Comparison of ENCODE assay signal across 1 cellular context in the genomic region with DNA sequence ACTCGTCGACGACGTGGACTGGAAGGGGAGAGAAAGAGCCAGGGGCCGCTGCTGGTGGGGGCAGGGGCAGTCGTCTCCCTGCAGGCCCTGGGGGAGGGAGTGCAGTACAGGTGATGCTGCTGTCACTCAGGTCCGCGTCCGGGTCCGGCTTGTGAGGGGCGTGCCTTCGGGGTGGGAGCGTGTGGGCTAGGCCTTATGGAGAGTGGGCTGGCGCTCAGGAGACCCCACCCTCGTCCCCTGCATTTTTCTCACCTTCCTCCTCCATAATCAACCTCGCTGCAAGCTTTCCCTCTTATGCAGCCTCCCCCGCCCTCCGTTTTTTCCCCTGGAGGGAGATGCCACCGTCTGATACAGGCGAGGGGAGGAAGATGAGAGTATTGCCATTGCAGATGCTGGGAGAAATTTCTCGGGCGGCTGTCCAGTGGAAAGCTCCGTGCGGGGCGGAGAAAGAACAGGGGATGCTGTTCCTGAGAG.
TF ChIP-seq lines count a peak whose summit lies in the region.

No MANE protein-coding gene starts in this region.

TF ChIP-seq in HepG2, 621 proteins besides CTCF, POLR2A, EP300 and RAD21 (continued from another document and continues in another):
- TF ChIP-seq PRPF4 (IDR thresholded peaks at IDR 0.05; ENCODE audit: low read depth, low read length, poor library complexity, severe bottlenecking) = no peak
- no peak for TF ChIP-seq NCOA1 (CRISPR knock-in tag; IDR thresholded peaks at IDR 0.05)
- TF ChIP-seq IKZF4 (CRISPR knock-in tag; IDR thresholded peaks at IDR 0.05; ENCODE audit: borderline replicate concordance, low read depth, not compliant biosample characterization) = peak; percentile 91
- no peak for TF ChIP-seq NFYB (CRISPR knock-in tag; IDR thresholded peaks at IDR 0.05)
- TF ChIP-seq MED1 (CRISPR knock-in tag; IDR thresholded peaks at IDR 0.05) = no peak
- TF ChIP-seq ZFP41 (CRISPR knock-in tag; IDR thresholded peaks at IDR 0.05; ENCODE audit: borderline replicate concordance) = 0 out of 2 replicates have a peak, but pooled peaks have one; percentile 6
- TF ChIP-seq ZNF589 (CRISPR knock-in tag; conservative IDR thresholded peaks at IDR 0.05) = no peak; the same call in 1 of the 2 replicates
- TF ChIP-seq TEAD2 (CRISPR knock-in tag; IDR thresholded peaks at IDR 0.05) = no peak
- TF ChIP-seq, protein P1, sequence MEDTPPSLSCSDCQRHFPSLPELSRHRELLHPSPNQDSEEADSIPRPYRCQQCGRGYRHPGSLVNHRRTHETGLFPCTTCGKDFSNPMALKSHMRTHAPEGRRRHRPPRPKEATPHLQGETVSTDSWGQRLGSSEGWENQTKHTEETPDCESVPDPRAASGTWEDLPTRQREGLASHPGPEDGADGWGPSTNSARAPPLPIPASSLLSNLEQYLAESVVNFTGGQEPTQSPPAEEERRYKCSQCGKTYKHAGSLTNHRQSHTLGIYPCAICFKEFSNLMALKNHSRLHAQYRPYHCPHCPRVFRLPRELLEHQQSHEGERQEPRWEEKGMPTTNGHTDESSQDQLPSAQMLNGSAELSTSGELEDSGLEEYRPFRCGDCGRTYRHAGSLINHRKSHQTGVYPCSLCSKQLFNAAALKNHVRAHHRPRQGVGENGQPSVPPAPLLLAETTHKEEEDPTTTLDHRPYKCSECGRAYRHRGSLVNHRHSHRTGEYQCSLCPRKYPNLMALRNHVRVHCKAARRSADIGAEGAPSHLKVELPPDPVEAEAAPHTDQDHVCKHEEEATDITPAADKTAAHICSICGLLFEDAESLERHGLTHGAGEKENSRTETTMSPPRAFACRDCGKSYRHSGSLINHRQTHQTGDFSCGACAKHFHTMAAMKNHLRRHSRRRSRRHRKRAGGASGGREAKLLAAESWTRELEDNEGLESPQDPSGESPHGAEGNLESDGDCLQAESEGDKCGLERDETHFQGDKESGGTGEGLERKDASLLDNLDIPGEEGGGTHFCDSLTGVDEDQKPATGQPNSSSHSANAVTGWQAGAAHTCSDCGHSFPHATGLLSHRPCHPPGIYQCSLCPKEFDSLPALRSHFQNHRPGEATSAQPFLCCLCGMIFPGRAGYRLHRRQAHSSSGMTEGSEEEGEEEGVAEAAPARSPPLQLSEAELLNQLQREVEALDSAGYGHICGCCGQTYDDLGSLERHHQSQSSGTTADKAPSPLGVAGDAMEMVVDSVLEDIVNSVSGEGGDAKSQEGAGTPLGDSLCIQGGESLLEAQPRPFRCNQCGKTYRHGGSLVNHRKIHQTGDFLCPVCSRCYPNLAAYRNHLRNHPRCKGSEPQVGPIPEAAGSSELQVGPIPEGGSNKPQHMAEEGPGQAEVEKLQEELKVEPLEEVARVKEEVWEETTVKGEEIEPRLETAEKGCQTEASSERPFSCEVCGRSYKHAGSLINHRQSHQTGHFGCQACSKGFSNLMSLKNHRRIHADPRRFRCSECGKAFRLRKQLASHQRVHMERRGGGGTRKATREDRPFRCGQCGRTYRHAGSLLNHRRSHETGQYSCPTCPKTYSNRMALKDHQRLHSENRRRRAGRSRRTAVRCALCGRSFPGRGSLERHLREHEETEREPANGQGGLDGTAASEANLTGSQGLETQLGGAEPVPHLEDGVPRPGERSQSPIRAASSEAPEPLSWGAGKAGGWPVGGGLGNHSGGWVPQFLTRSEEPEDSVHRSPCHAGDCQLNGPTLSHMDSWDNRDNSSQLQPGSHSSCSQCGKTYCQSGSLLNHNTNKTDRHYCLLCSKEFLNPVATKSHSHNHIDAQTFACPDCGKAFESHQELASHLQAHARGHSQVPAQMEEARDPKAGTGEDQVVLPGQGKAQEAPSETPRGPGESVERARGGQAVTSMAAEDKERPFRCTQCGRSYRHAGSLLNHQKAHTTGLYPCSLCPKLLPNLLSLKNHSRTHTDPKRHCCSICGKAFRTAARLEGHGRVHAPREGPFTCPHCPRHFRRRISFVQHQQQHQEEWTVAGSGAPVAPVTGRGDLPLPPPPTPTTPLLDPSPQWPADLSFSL (CRISPR knock-in tag; IDR thresholded peaks at IDR 0.05) = no peak
- TF ChIP-seq AGO1 (IDR thresholded peaks at IDR 0.05; ENCODE audit: low read depth, low read length, poor library complexity, severe bottlenecking) = no peak
- TF ChIP-seq, protein P2, sequence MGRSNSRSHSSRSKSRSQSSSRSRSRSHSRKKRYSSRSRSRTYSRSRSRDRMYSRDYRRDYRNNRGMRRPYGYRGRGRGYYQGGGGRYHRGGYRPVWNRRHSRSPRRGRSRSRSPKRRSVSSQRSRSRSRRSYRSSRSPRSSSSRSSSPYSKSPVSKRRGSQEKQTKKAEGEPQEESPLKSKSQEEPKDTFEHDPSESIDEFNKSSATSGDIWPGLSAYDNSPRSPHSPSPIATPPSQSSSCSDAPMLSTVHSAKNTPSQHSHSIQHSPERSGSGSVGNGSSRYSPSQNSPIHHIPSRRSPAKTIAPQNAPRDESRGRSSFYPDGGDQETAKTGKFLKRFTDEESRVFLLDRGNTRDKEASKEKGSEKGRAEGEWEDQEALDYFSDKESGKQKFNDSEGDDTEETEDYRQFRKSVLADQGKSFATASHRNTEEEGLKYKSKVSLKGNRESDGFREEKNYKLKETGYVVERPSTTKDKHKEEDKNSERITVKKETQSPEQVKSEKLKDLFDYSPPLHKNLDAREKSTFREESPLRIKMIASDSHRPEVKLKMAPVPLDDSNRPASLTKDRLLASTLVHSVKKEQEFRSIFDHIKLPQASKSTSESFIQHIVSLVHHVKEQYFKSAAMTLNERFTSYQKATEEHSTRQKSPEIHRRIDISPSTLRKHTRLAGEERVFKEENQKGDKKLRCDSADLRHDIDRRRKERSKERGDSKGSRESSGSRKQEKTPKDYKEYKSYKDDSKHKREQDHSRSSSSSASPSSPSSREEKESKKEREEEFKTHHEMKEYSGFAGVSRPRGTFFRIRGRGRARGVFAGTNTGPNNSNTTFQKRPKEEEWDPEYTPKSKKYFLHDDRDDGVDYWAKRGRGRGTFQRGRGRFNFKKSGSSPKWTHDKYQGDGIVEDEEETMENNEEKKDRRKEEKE (IDR thresholded peaks at IDR 0.05) = no peak
- 0 out of 2 replicates have a peak, but pooled peaks have one; percentile 61 for TF ChIP-seq ZC3H4 (CRISPR knock-in tag; IDR thresholded peaks at IDR 0.05; ENCODE audit: borderline replicate concordance)
- TF ChIP-seq KLF15 (CRISPR knock-in tag; IDR thresholded peaks at IDR 0.05; ENCODE audit: borderline replicate concordance) = no peak
- no peak for TF ChIP-seq ZNF180 (CRISPR knock-in tag; IDR thresholded peaks at IDR 0.05; ENCODE audit: borderline replicate concordance, low read depth)
- TF ChIP-seq SOX13 (IDR thresholded peaks at IDR 0.05) = no peak
- peak; percentile 3 to 59; a peak in 1 of 4 replicates for TF ChIP-seq SOX13 (CRISPR knock-in tag; conservative IDR thresholded peaks at IDR 0.05 in 1 of 2, IDR thresholded peaks at IDR 0.05 in 1 of 2)
- no peak for TF ChIP-seq FOXA3 (CRISPR knock-in tag; IDR thresholded peaks at IDR 0.05)
- no peak; the same call in 1 of the 2 replicates for TF ChIP-seq ZNF160 (CRISPR knock-in tag; IDR thresholded peaks at IDR 0.05)
- TF ChIP-seq ZSCAN9 (CRISPR knock-in tag; IDR thresholded peaks at IDR 0.05; ENCODE audit: borderline replicate concordance) = no peak
- TF ChIP-seq, protein P3, sequence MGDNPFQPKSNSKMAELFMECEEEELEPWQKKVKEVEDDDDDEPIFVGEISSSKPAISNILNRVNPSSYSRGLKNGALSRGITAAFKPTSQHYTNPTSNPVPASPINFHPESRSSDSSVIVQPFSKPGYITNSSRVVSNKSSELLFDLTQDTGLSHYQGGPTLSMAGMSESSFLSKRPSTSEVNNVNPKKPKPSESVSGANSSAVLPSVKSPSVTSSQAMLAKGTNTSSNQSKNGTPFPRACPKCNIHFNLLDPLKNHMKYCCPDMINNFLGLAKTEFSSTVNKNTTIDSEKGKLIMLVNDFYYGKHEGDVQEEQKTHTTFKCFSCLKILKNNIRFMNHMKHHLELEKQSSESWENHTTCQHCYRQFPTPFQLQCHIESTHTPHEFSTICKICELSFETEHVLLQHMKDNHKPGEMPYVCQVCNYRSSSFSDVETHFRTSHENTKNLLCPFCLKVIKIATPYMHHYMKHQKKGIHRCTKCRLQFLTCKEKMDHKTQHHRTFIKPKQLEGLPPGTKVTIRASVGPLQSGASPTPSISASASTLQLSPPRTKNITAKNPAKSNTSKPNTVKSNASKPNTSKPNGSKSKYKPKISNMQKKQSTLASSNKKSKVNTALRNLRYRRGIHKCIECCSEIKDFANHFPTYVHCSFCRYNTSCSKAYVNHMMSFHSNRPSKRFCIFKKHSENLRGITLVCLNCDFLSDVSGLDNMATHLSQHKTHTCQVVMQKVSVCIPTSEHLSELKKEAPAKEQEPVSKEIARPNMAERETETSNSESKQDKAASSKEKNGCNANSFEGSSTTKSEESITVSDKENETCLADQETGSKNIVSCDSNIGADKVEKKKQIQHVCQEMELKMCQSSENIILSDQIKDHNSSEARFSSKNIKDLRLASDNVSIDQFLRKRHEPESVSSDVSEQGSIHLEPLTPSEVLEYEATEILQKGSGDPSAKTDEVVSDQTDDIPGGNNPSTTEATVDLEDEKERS (CRISPR knock-in tag; IDR thresholded peaks at IDR 0.05) = no peak; the same call in 1 of the 2 replicates
- peak; percentile 69; the same call in 1 of the 3 replicates for TF ChIP-seq MXI1 (IDR thresholded peaks at IDR 0.05; ENCODE audit: borderline replicate concordance, low read depth, low read length)
- TF ChIP-seq, protein P4, sequence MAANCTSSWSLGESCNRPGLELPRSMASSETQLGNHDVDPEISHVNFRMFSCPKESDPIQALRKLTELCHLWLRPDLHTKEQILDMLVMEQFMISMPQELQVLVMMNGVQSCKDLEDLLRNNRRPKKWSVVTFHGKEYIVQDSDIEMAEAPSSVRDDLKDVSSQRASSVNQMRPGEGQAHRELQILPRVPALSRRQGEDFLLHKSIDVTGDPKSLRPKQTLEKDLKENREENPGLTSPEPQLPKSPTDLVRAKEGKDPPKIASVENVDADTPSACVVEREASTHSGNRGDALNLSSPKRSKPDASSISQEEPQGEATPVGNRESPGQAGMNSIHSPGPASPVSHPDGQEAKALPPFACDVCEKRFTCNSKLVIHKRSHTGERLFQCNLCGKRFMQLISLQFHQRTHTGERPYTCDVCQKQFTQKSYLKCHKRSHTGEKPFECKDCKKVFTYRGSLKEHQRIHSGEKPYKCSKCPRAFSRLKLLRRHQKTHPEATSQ (CRISPR knock-in tag; IDR thresholded peaks at IDR 0.05; ENCODE audit: borderline replicate concordance) = no peak
- TF ChIP-seq ZNF556 (CRISPR knock-in tag; IDR thresholded peaks at IDR 0.05; ENCODE audit: borderline replicate concordance) = no peak
- TF ChIP-seq ZNF335 (CRISPR knock-in tag; IDR thresholded peaks at IDR 0.05) = no peak
- TF ChIP-seq, protein P5, sequence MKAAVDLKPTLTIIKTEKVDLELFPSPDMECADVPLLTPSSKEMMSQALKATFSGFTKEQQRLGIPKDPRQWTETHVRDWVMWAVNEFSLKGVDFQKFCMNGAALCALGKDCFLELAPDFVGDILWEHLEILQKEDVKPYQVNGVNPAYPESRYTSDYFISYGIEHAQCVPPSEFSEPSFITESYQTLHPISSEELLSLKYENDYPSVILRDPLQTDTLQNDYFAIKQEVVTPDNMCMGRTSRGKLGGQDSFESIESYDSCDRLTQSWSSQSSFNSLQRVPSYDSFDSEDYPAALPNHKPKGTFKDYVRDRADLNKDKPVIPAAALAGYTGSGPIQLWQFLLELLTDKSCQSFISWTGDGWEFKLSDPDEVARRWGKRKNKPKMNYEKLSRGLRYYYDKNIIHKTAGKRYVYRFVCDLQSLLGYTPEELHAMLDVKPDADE (CRISPR knock-in tag; IDR thresholded peaks at IDR 0.05) = no peak
- peak; percentile 30; the same call in 1 of the 2 replicates for TF ChIP-seq MEIS1 (CRISPR knock-in tag; IDR thresholded peaks at IDR 0.05; ENCODE audit: borderline replicate concordance)
- TF ChIP-seq TAF15 (IDR thresholded peaks at IDR 0.05; ENCODE audit: low read depth, low read length, poor library complexity, severe bottlenecking) = no peak
- no peak for TF ChIP-seq U2AF1 (optimal IDR thresholded peaks at IDR 0.05; ENCODE audit: low read depth, low read length)
- no peak for TF ChIP-seq TBX3 (IDR thresholded peaks at IDR 0.05; ENCODE audit: borderline replicate concordance)
- TF ChIP-seq ZNF451 (CRISPR knock-in tag; IDR thresholded peaks at IDR 0.05) = no peak
- TF ChIP-seq PCBP1 (IDR thresholded peaks at IDR 0.05; ENCODE audit: borderline replicate concordance, low read depth, low read length) = 0 out of 2 replicates have a peak, but pooled peaks have one; percentile 53
- TF ChIP-seq, protein P6, sequence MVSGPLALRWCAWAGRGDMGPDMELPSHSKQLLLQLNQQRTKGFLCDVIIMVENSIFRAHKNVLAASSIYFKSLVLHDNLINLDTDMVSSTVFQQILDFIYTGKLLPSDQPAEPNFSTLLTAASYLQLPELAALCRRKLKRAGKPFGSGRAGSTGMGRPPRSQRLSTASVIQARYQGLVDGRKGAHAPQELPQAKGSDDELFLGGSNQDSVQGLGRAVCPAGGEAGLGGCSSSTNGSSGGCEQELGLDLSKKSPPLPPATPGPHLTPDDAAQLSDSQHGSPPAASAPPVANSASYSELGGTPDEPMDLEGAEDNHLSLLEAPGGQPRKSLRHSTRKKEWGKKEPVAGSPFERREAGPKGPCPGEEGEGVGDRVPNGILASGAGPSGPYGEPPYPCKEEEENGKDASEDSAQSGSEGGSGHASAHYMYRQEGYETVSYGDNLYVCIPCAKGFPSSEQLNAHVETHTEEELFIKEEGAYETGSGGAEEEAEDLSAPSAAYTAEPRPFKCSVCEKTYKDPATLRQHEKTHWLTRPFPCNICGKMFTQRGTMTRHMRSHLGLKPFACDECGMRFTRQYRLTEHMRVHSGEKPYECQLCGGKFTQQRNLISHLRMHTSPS (CRISPR knock-in tag; IDR thresholded peaks at IDR 0.05; ENCODE audit: low read depth) = no peak
- no peak for TF ChIP-seq RORA (CRISPR knock-in tag; IDR thresholded peaks at IDR 0.05)
- peak; percentile 89 for TF ChIP-seq ZNF274 (CRISPR knock-in tag; IDR thresholded peaks at IDR 0.05)
- no peak for TF ChIP-seq ZNF432 (CRISPR knock-in tag; IDR thresholded peaks at IDR 0.05; ENCODE audit: borderline replicate concordance)
- TF ChIP-seq, protein P7, sequence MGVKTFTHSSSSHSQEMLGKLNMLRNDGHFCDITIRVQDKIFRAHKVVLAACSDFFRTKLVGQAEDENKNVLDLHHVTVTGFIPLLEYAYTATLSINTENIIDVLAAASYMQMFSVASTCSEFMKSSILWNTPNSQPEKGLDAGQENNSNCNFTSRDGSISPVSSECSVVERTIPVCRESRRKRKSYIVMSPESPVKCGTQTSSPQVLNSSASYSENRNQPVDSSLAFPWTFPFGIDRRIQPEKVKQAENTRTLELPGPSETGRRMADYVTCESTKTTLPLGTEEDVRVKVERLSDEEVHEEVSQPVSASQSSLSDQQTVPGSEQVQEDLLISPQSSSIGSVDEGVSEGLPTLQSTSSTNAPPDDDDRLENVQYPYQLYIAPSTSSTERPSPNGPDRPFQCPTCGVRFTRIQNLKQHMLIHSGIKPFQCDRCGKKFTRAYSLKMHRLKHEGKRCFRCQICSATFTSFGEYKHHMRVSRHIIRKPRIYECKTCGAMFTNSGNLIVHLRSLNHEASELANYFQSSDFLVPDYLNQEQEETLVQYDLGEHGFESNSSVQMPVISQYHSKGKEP (CRISPR knock-in tag; IDR thresholded peaks at IDR 0.05) = no peak
- TF ChIP-seq ZNF776 (CRISPR knock-in tag; IDR thresholded peaks at IDR 0.05) = no peak
- TF ChIP-seq MAFF (IDR thresholded peaks at IDR 0.05; ENCODE audit: low read depth, low read length) = no peak
